ENCODE assay signal across 27 cellular contexts in genomic region chr2:45720210-45720609, GRCh38.
"Had no signal": no experiment of that assay in that cellular context is flagged by ENCODE, and none has a peak within 500 bp of the region (broad histone marks: within the 10 kb centered on the region; RNA-seq: fewer than 3 reads in every experiment).

No MANE protein-coding gene starts in this region.

- H3K4me3 ChIP-seq: ascending aorta, neural progenitor cell, spleen, thoracic aorta had no signal

- H3K4me2 ChIP-seq: neural progenitor cell had no signal

- H3K27ac ChIP-seq: ascending aorta, brain microvascular endothelial cell, neural progenitor cell, spleen, thoracic aorta, WERI-Rb-1 had no signal

- DNase-seq: activated CD4-positive, alpha-beta memory T cell treated with anti-CD3 and anti-CD28 coated beads, Interleukin-2, amount 10 ng/mL, durations not matched to agents 7 days and 5 days; activated CD4-positive, alpha-beta T cell treated with anti-CD3 and anti-CD28 coated beads, Interleukin-2, amount 10 ng/mL, durations not matched to agents 7 days and 5 days; activated CD4-positive, CD25-positive, alpha-beta regulatory T cell treated with anti-CD3 and anti-CD28 coated beads, Interleukin-2, amount 50 U/mL, for 72 hours; activated CD8-positive, alpha-beta memory T cell treated with anti-CD3 and anti-CD28 coated beads, Interleukin-2, amount 50 U/mL, for 48 hours; activated gamma-delta T cell; activated naive CD4-positive, alpha-beta T cell treated with anti-CD3 and anti-CD28 coated beads, Interleukin-2, amount 10 ng/mL, durations not matched to agents 7 days and 5 days; activated naive CD8-positive, alpha-beta T cell treated with anti-CD3 and anti-CD28 coated beads, Interleukin-2, amount 10 ng/mL, durations not matched to agents 7 days and 5 days; activated T-cell treated with anti-CD3 and anti-CD28 coated beads, Interleukin-2, amount 50 U/mL, for 24 hours; brain microvascular endothelial cell; caudate nucleus; cortex of kidney; effector memory CD8-positive, alpha-beta T cell; head of caudate nucleus; hippocampal formation; kidney; natural killer cell; occipital lobe; right cardiac atrium; spleen; T-helper 17 cell; T1000; trophoblast cell; WERI-Rb-1 had no signal

- H3K9me3 Mint-ChIP-seq: activated CD4-positive, alpha-beta memory T cell treated with anti-CD3 and anti-CD28 coated beads, Interleukin-2, amount 10 ng/mL, durations not matched to agents 7 days and 5 days; activated naive CD4-positive, alpha-beta T cell treated with anti-CD3 and anti-CD28 coated beads, Interleukin-2, amount 10 ng/mL, durations not matched to agents 7 days and 5 days; activated naive CD8-positive, alpha-beta T cell treated with anti-CD3 and anti-CD28 coated beads, Interleukin-2, amount 10 ng/mL, durations not matched to agents 7 days and 5 days; activated T-cell treated with anti-CD3 and anti-CD28 coated beads, Interleukin-2, amount 50 U/mL, for 24 hours; effector memory CD8-positive, alpha-beta T cell; neural progenitor cell; stimulated activated naive CD8-positive, alpha-beta T cell treated with anti-CD3 and anti-CD28 coated beads, Interleukin-15, Interleukin-2, amounts not matched to agents 100 ng/mL and 50 ng/mL, for 24 hours had no signal

- H3K9ac ChIP-seq: neural progenitor cell had no signal

- H2AFZ ChIP-seq: neural progenitor cell had no signal

- ATAC-seq: effector memory CD8-positive, alpha-beta T cell; natural killer cell; right cardiac atrium; T-helper 17 cell had no signal

- H3K27ac Mint-ChIP-seq: activated CD4-positive, alpha-beta memory T cell treated with anti-CD3 and anti-CD28 coated beads, Interleukin-2, amount 10 ng/mL, durations not matched to agents 7 days and 5 days; activated CD4-positive, alpha-beta T cell treated with anti-CD3 and anti-CD28 coated beads, Interleukin-2, amount 10 ng/mL, durations not matched to agents 7 days and 5 days; activated naive CD4-positive, alpha-beta T cell treated with anti-CD3 and anti-CD28 coated beads, Interleukin-2, amount 10 ng/mL, durations not matched to agents 7 days and 5 days; activated naive CD8-positive, alpha-beta T cell treated with anti-CD3 and anti-CD28 coated beads, Interleukin-2, amount 10 ng/mL, durations not matched to agents 7 days and 5 days; activated T-cell treated with anti-CD3 and anti-CD28 coated beads, Interleukin-2, amount 50 U/mL, for 24 hours; neural progenitor cell; stimulated activated naive CD8-positive, alpha-beta T cell treated with anti-CD3 and anti-CD28 coated beads, Interleukin-15, Interleukin-2, amounts not matched to agents 100 ng/mL and 50 ng/mL, for 24 hours; T-helper 17 cell had no signal

- H3K4me1 ChIP-seq: ascending aorta, neural progenitor cell had no signal

- H3K27me3 Mint-ChIP-seq: activated CD4-positive, alpha-beta memory T cell treated with anti-CD3 and anti-CD28 coated beads, Interleukin-2, amount 10 ng/mL, durations not matched to agents 7 days and 5 days; activated CD4-positive, alpha-beta T cell treated with anti-CD3 and anti-CD28 coated beads, Interleukin-2, amount 10 ng/mL, durations not matched to agents 7 days and 5 days; activated naive CD8-positive, alpha-beta T cell treated with anti-CD3 and anti-CD28 coated beads, Interleukin-2, amount 10 ng/mL, durations not matched to agents 7 days and 5 days; activated T-cell treated with anti-CD3 and anti-CD28 coated beads, Interleukin-2, amount 50 U/mL, for 24 hours; effector memory CD8-positive, alpha-beta T cell; stimulated activated naive CD8-positive, alpha-beta T cell treated with anti-CD3 and anti-CD28 coated beads, Interleukin-15, Interleukin-2, amounts not matched to agents 100 ng/mL and 50 ng/mL, for 24 hours; T-helper 17 cell had no signal

- H3K36me3 Mint-ChIP-seq: activated naive CD4-positive, alpha-beta T cell treated with anti-CD3 and anti-CD28 coated beads, Interleukin-2, amount 10 ng/mL, durations not matched to agents 7 days and 5 days; natural killer cell; neural progenitor cell had no signal

- H3K4me3 Mint-ChIP-seq: activated CD4-positive, alpha-beta memory T cell treated with anti-CD3 and anti-CD28 coated beads, Interleukin-2, amount 10 ng/mL, durations not matched to agents 7 days and 5 days; activated CD4-positive, alpha-beta T cell treated with anti-CD3 and anti-CD28 coated beads, Interleukin-2, amount 10 ng/mL, durations not matched to agents 7 days and 5 days; activated naive CD4-positive, alpha-beta T cell treated with anti-CD3 and anti-CD28 coated beads, Interleukin-2, amount 10 ng/mL, durations not matched to agents 7 days and 5 days; activated naive CD8-positive, alpha-beta T cell treated with anti-CD3 and anti-CD28 coated beads, Interleukin-2, amount 10 ng/mL, durations not matched to agents 7 days and 5 days; activated T-cell treated with anti-CD3 and anti-CD28 coated beads, Interleukin-2, amount 50 U/mL, for 24 hours; effector memory CD8-positive, alpha-beta T cell; natural killer cell; neural progenitor cell; stimulated activated naive CD8-positive, alpha-beta T cell treated with anti-CD3 and anti-CD28 coated beads, Interleukin-15, Interleukin-2, amounts not matched to agents 100 ng/mL and 50 ng/mL, for 24 hours; T-helper 17 cell had no signal

- H3K27me3 ChIP-seq: ascending aorta, brain microvascular endothelial cell, neural progenitor cell, spleen had no signal
